ENCODE assay signal across 8 cellular contexts in genomic region chr6:24721461-24722215, GRCh38. TPM values are rescaled to one million over a fixed set of nuclear protein-coding genes. Genes with fewer than 3 reads are reported as not detected.
A peak's percentile ranks its signal among the peaks of the same experiment; 100 is the strongest.
DNase-seq lines count a peak whose midpoint lies in the region; ATAC-seq and TF ChIP-seq lines count a peak whose summit lies in the region.

No MANE protein-coding gene starts in this region.

- WGBS in psoas muscle, 3 donors: 5 to 6% (median 6%) methylated on average over 26 of the region's 26 CpGs

- no peak for DNase-seq in activated CD4-positive, alpha-beta T cell treated with anti-CD3 and anti-CD28 coated beads for 36 hours
- no peak for DNase-seq in activated CD4-positive, alpha-beta T cell treated with anti-CD3 and anti-CD28 coated beads for 48 hours
- no peak for DNase-seq in Jurkat, Clone E6-1 (ENCODE audit: low read depth, low spot score)
- peak; percentile 78 for DNase-seq in activated gamma-delta T cell treated with anti-CD3 and anti-CD28 coated beads, Interleukin-2, amount 50 U/mL, for 16 hours (ENCODE audit: low read depth)
- DNase-seq in cardiac muscle cell (ENCODE audit: low read depth in 1 of 2, low spot score in 1 of 2): no peak
- DNase-seq in psoas muscle: peak in 1 of 2 donors; percentile 88
- DNase-seq in COR-L47 (lab: John Stamatoyannopoulos, UW): no peak

- H3K9me3 ChIP-seq in cardiac muscle cell (ENCODE audit: low read depth): no peaks in the 10 kb centered on the region
- H3K9me3 ChIP-seq in psoas muscle: no peaks in the 10 kb centered on the region

- no peaks in the 10 kb centered on the region for H3K9me3 Mint-ChIP-seq in activated CD4-positive, alpha-beta T cell treated with anti-CD3 and anti-CD28 coated beads for 36 hours (ENCODE audit: low read depth)

- peaks cover 24% of the 10 kb centered on the region for H3K4me1 Mint-ChIP-seq in activated CD4-positive, alpha-beta T cell treated with anti-CD3 and anti-CD28 coated beads for 36 hours

- H3K27ac ChIP-seq in cardiac muscle cell (peak overlapping the region; percentile 98), psoas muscle (peak overlapping the region; percentile 100)

- POLR2A ChIA-PET in activated CD4-positive, alpha-beta T cell treated with anti-CD3 and anti-CD28 coated beads for 36 hours (lab: Charles Lee): interaction anchor here (0.5 to 1.6 kb wide), 6 partner anchors 21 to 167 kb away, joined by 3 to 7 read pairs (median 3); partner anchors contain the start of genes ACOT13 and TDP2

- H3K4me1 ChIP-seq in cardiac muscle cell (ENCODE audit: low read depth) (peaks cover 4% of the 10 kb centered on the region), psoas muscle (peaks cover 12% of the 10 kb centered on the region)

- CTCF ChIA-PET in activated CD4-positive, alpha-beta T cell treated with anti-CD3 and anti-CD28 coated beads for 36 hours (lab: Charles Lee): interaction anchor here (0.6 to 1.3 kb wide), 8 partner anchors 22 to 296 kb away, joined by 3 to 6 read pairs (median 3); partner anchors contain the start of genes ACOT13 and TDP2

- no peak for TF ChIP-seq CTCF in cardiac muscle cell (IDR thresholded peaks at IDR 0.05; ENCODE audit: low read depth, low read length)
- TF ChIP-seq CTCF in psoas muscle (IDR thresholded peaks at IDR 0.05): no peak

- H3K4me3 ChIP-seq in Jurkat, Clone E6-1 (ENCODE audit: low read length): peak overlapping the region; percentile 64
- H3K4me3 ChIP-seq in cardiac muscle cell (peak overlapping the region; percentile 39), psoas muscle (peak overlapping the region; percentile 88)

- ATAC-seq in activated CD4-positive, alpha-beta T cell treated with anti-CD3 and anti-CD28 coated beads for 36 hours: peak; percentile 62
- ATAC-seq in GM21825 (IDR thresholded peaks at IDR 0.05; ENCODE audit: unreplicated experiment) (peak; percentile 34), psoas muscle (peak; percentile 67 to 73 (median 70))

- H3K36me3 Mint-ChIP-seq in activated CD4-positive, alpha-beta T cell treated with anti-CD3 and anti-CD28 coated beads for 36 hours (ENCODE audit: low read depth): peaks cover 37% of the 10 kb centered on the region

- H3K27ac Mint-ChIP-seq in activated CD4-positive, alpha-beta T cell treated with anti-CD3 and anti-CD28 coated beads for 36 hours: peak overlapping the region; percentile 98

- peaks cover 3% of the 10 kb centered on the region for H3K36me3 ChIP-seq in cardiac muscle cell
- H3K36me3 ChIP-seq in psoas muscle (ENCODE audit: insufficient read depth in 1 of 2, low read depth in 1 of 2): peaks cover 0 to 8% of the 10 kb centered on the region in 2 donors

- H3K4me3 Mint-ChIP-seq in activated CD4-positive, alpha-beta T cell treated with anti-CD3 and anti-CD28 coated beads for 36 hours: peak overlapping the region; percentile 99

- no peaks in the 10 kb centered on the region for H3K27me3 Mint-ChIP-seq in activated CD4-positive, alpha-beta T cell treated with anti-CD3 and anti-CD28 coated beads for 36 hours

- H3K27me3 ChIP-seq in cardiac muscle cell (no peaks in the 10 kb centered on the region), psoas muscle (ENCODE audit: insufficient read depth in 3 of 3, low read length in 2 of 3) (no peaks in the 10 kb centered on the region)

- intact Hi-C loops in activated CD4-positive, alpha-beta T cell treated with anti-CD3 and anti-CD28 coated beads for 36 hours (cut with DNase I, micrococcal nuclease): loop anchor here (1.0 to 2.0 kb wide), 6 partner anchors 22 to 297 kb away; partner anchors contain the start of gene TDP2 (in 2 of the 2)
- intact Hi-C loops in psoas muscle (cut with DNase I): loop anchor here (1.0 to 5.0 kb wide), 4 partner anchors 51 to 56 kb away; partner anchors contain the start of genes ACOT13 (in 2 of the 2), GMNN (in 1 of the 2) and TDP2 (in 1 of the 2)

RNA-seq across cellular contexts. Expression of gene C6orf62, which starts 2.7 kb away (rescaled TPM):
- 100 to 1,000 TPM; 141 to 147 TPM for total RNA-seq in activated CD4-positive, alpha-beta T cell treated with anti-CD3 and anti-CD28 coated beads for 36 hours
- polyA plus RNA-seq in Jurkat, Clone E6-1 (2012; ENCODE audit: insufficient read depth, insufficient read length): 70.1 TPM
- 52.7 and 59.7 TPM in 2 replicates for total RNA-seq in cardiac muscle cell
- polyA plus RNA-seq in cardiac muscle cell: 52.8 and 59.6 TPM in 2 replicates
- total RNA-seq in psoas muscle: 10 to 100 TPM; 43.1 to 57.2 (median 47.1) TPM
- polyA plus RNA-seq in psoas muscle: 10 to 100 TPM; 23.9 to 54.8 (median 35.6) TPM

RNA-seq across cellular contexts. Expression of gene GMNN, which starts 53.1 kb away (rescaled TPM):
- 10 to 100 TPM; 74.0 to 76.1 TPM for total RNA-seq in activated CD4-positive, alpha-beta T cell treated with anti-CD3 and anti-CD28 coated beads for 36 hours
- 128 TPM for polyA plus RNA-seq in Jurkat, Clone E6-1 (2012; ENCODE audit: insufficient read depth, insufficient read length)
- total RNA-seq in cardiac muscle cell (30.2 and 33.4 TPM in 2 replicates), psoas muscle (1 to 10 TPM; 3.5 to 4.2 (median 3.9) TPM)
- polyA plus RNA-seq in cardiac muscle cell (69.3 and 82.7 TPM in 2 replicates), psoas muscle (10 to 100 TPM in 2 of 3 donors, 1 to 10 TPM in 1; 7.8 to 12.2 (median 11.0) TPM)

RNA-seq across cellular contexts. Expression of gene ACOT13, which starts 54.8 kb away (rescaled TPM):
- total RNA-seq in activated CD4-positive, alpha-beta T cell treated with anti-CD3 and anti-CD28 coated beads for 36 hours: 10 to 100 TPM; 37.3 to 47.9 TPM
- polyA plus RNA-seq in Jurkat, Clone E6-1 (2012; ENCODE audit: insufficient read depth, insufficient read length): 103 TPM
- total RNA-seq in cardiac muscle cell: 29.0 and 30.7 TPM in 2 replicates
- polyA plus RNA-seq in cardiac muscle cell: 127 and 173 TPM in 2 replicates
- total RNA-seq in psoas muscle: 10 to 100 TPM; 36.3 to 50.7 (median 37.6) TPM
- 10 to 100 TPM; 25.2 to 44.6 (median 36.7) TPM for polyA plus RNA-seq in psoas muscle

RNA-seq across cellular contexts. Expression of gene TDP2, which starts 54.9 kb away (rescaled TPM):
- total RNA-seq in activated CD4-positive, alpha-beta T cell treated with anti-CD3 and anti-CD28 coated beads for 36 hours: 10 to 100 TPM; 41.4 to 45.4 TPM
- 74.8 TPM for polyA plus RNA-seq in Jurkat, Clone E6-1 (2012; ENCODE audit: insufficient read depth, insufficient read length)
- total RNA-seq in cardiac muscle cell: 36.6 and 46.6 TPM in 2 replicates
- polyA plus RNA-seq in cardiac muscle cell: 59.0 and 68.7 TPM in 2 replicates
- total RNA-seq in psoas muscle: 10 to 100 TPM; 16.3 to 22.1 (median 19.8) TPM
- polyA plus RNA-seq in psoas muscle: 10 to 100 TPM; 19.0 to 56.7 (median 36.9) TPM
